In genomic region chr5:150473673-150474358, GRCh38 we compare ENCODE assay signal across 12 cellular contexts. TPM values are rescaled to one million over a fixed set of nuclear protein-coding genes. Genes with fewer than 3 reads are reported as not detected.
A peak's percentile ranks its signal among the peaks of the same experiment; 100 is the strongest.
DNase-seq lines count a peak whose midpoint lies in the region; ATAC-seq and TF ChIP-seq lines count a peak whose summit lies in the region.
"Had no signal": no experiment of that assay in that cellular context is flagged by ENCODE, and none has a peak within 500 bp of the region (broad histone marks: within the 10 kb centered on the region; RNA-seq: fewer than 3 reads in every experiment).

No MANE protein-coding gene starts in this region.

- no peaks in the 10 kb centered on the region for H3K79me2 ChIP-seq in GM23248 (ENCODE audit: insufficient read depth)

- H3K27me3 ChIP-seq in GM23248 (replicated peaks; ENCODE audit: insufficient read depth) (no peaks in the 10 kb centered on the region), RWPE2 (ENCODE audit: insufficient read depth, poor library complexity, severe bottlenecking) (no peaks in the 10 kb centered on the region), foreskin keratinocyte (no peaks in the 10 kb centered on the region), gastroesophageal sphincter (no peaks in the 10 kb centered on the region)

- H3K4me3 ChIP-seq in GM23248 (no peak overlapping the region), RWPE2 (ENCODE audit: severe bottlenecking) (no peak overlapping the region), retinal pigment epithelial cell (ENCODE audit: low read length) (no peak overlapping the region), gastroesophageal sphincter (no peak overlapping the region)

- TF ChIP-seq CTCF in RWPE2 (IDR thresholded peaks at IDR 0.05; ENCODE audit: poor library complexity, severe bottlenecking) (peak; percentile 49), foreskin keratinocyte (conservative IDR thresholded peaks at IDR 0.05) (no peak), retinal pigment epithelial cell (conservative IDR thresholded peaks at IDR 0.05; ENCODE audit: low read depth, low read length) (no peak), gastroesophageal sphincter (IDR thresholded peaks at IDR 0.05) (no peak)

- peak overlapping the region; percentile 76 for H3K9ac ChIP-seq in GM23248

- H3K4me1 ChIP-seq in GM23248 (ENCODE audit: insufficient read depth) (peaks cover 47% of the 10 kb centered on the region), RWPE2 (ENCODE audit: insufficient read depth, poor library complexity, severe bottlenecking) (peaks cover 45% of the 10 kb centered on the region), foreskin keratinocyte (peaks cover 24% of the 10 kb centered on the region), gastroesophageal sphincter (peaks cover 0 to 8% (median 0%) of the 10 kb centered on the region in 3 donors)

- TF ChIP-seq EP300 in gastroesophageal sphincter (IDR thresholded peaks at IDR 0.05), result no peak

- no peak overlapping the region for H2AFZ ChIP-seq in GM23248

- H4K20me1 ChIP-seq in GM23248 (ENCODE audit: insufficient read depth), result no peaks in the 10 kb centered on the region

- peak; percentile 84 for ATAC-seq in RWPE2 (ENCODE audit: low read depth)
- ATAC-seq in foreskin keratinocyte, result peak; percentile 60
- no peak for ATAC-seq in HG03457 (IDR thresholded peaks at IDR 0.05; ENCODE audit: unreplicated experiment)
- no peak for ATAC-seq in GM21737 (IDR thresholded peaks at IDR 0.05; ENCODE audit: unreplicated experiment)
- no peak for ATAC-seq in gastroesophageal sphincter
- no peak for ATAC-seq in HG02642 (IDR thresholded peaks at IDR 0.05; ENCODE audit: poor library complexity, unreplicated experiment)
- ATAC-seq: activated CD4-positive, CD25-positive, alpha-beta regulatory T cell treated with anti-CD3 and anti-CD28 coated beads, Interleukin-2, amount 50 U/mL, for 24 hours had no signal

- no peak for TF ChIP-seq POLR2A in gastroesophageal sphincter (IDR thresholded peaks at IDR 0.05)

- H3K9me2 ChIP-seq in GM23248 (ENCODE audit: insufficient read depth), result no peaks in the 10 kb centered on the region

- H3K9me3 ChIP-seq in GM23248 (ENCODE audit: low read depth), result no peaks in the 10 kb centered on the region
- no peaks in the 10 kb centered on the region for H3K9me3 ChIP-seq in RWPE2 (ENCODE audit: severe bottlenecking)
- H3K9me3 ChIP-seq in gastroesophageal sphincter, result no peaks in the 10 kb centered on the region

- peak overlapping the region; percentile 89 for H3K27ac ChIP-seq in GM23248
- peak overlapping the region; percentile 95 for H3K27ac ChIP-seq in RWPE2 (ENCODE audit: poor library complexity, severe bottlenecking)
- no peak overlapping the region for H3K27ac ChIP-seq in foreskin keratinocyte
- no peak overlapping the region for H3K27ac ChIP-seq in gastroesophageal sphincter

- peak overlapping the region; percentile 56 for H3K4me2 ChIP-seq in GM23248 (ENCODE audit: unreplicated experiment)

- H3F3A ChIP-seq in GM23248 (ENCODE audit: insufficient read depth), result peaks cover 54% of the 10 kb centered on the region

- 80 to 82% methylated on average over 12 of the region's 12 CpGs for WGBS in GM23248 (ENCODE audit: low coverage in 1 of 2, low lambda C conversion rate in 2 of 2, missing lambda C conversion rate in 2 of 2), 2 experiments
- 91% methylated on average over 6 to 11 of the region's 12 CpGs for WGBS in gastroesophageal sphincter (ENCODE audit: low coverage in 1 of 2), 2 donors

- H3K36me3 ChIP-seq in GM23248 (ENCODE audit: low read depth), result no peaks in the 10 kb centered on the region
- H3K36me3 ChIP-seq in RWPE2 (ENCODE audit: low read depth), result no peaks in the 10 kb centered on the region
- H3K36me3 ChIP-seq in gastroesophageal sphincter, result no peaks in the 10 kb centered on the region

- in situ Hi-C loops in GM23248 (cut with MboI), result no loop called here

- DNase-seq in GM23248 (peak; percentile 49), RWPE2 (ENCODE audit: low spot score) (peak; percentile 97), foreskin keratinocyte (peak; percentile 95 to 97), retinal pigment epithelial cell (ENCODE audit: low read depth) (peak; percentile 97)
- DNase-seq: activated naive CD4-positive, alpha-beta T cell treated with anti-CD3 and anti-CD28 coated beads, Interleukin-2, amount 50 U/mL, for 16 hours; midbrain; NCI-H1694 had no signal

RNA-seq across cellular contexts. Expression of gene RPS14, which starts 24.3 kb away (rescaled TPM):
- 1,694 and 1,749 TPM in 2 replicates for total RNA-seq in GM23248 (2014; rRNA removed; shearing (Covaris generic))
- 1,343 and 1,380 TPM in 2 replicates for polyA plus RNA-seq in GM23248 (2016; fragmentation: Nextera tagmentation; extraction: Ambion mirVana)
- 2,193 and 2,437 TPM in 2 replicates for total RNA-seq in foreskin keratinocyte
- 3,381 and 3,638 TPM in 2 replicates for polyA plus RNA-seq in foreskin keratinocyte
- 1,000 to 10,000 TPM; 1,275 to 3,828 (median 2,502) TPM for total RNA-seq in gastroesophageal sphincter

RNA-seq across cellular contexts. Expression of gene NDST1, which starts 34.1 kb away (rescaled TPM):
- 129 and 159 TPM in 2 replicates for total RNA-seq in GM23248 (2014; rRNA removed; shearing (Covaris generic))
- 39.1 and 41.3 TPM in 2 replicates for polyA plus RNA-seq in GM23248 (2016; fragmentation: Nextera tagmentation; extraction: Ambion mirVana)
- total RNA-seq in foreskin keratinocyte, result 53.4 and 56.2 TPM in 2 replicates
- 15.3 and 16.8 TPM in 2 replicates for polyA plus RNA-seq in foreskin keratinocyte
- 100 to 1,000 TPM in 1 of 4 donors, 10 to 100 TPM in 3; 58.3 to 146 (median 72.1) TPM for total RNA-seq in gastroesophageal sphincter

Comparison
In these comparisons a context has a peak if more than half of its experiments do, and no peak if none do; other contexts are left out.
1. H3K27ac ChIP-seq: peak in GM23248 (single experiment) and RWPE2 (single experiment); none in foreskin keratinocyte (single experiment) and gastroesophageal sphincter (0 of 4).
2. ATAC-seq: peak in RWPE2 (single experiment) and foreskin keratinocyte (single experiment); none in HG03457 (single experiment), GM21737 (single experiment), gastroesophageal sphincter (single experiment) and HG02642 (single experiment).
3. Peak in every context shown above with its lines, with median percentiles within 50 percentile points of each other: DNase-seq.